14 cellular contexts compared by ENCODE assay signal in the genomic region with DNA sequence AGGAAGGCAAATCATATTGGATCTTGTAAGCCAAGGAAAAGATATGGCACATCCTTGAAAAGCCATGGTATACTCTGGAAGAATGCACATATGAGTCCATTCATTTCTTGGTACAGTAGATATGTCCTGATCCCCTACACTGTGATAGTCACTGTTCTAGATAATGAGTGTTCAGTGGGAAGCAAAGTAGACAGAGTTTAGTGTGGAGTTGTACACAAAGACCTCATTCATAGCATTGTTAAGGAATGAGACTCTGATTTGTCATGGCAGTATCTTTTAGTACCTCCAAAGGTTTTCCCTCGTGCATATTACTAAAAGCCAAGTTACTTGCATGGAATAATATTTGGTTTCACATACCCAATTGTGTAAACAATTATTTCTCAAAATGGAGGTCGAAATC.
DNase-seq lines count a peak whose midpoint lies in the region; ATAC-seq, FAIRE-seq and TF ChIP-seq lines count a peak whose summit lies in the region.
"Had no signal": no experiment of that assay in that cellular context is flagged by ENCODE, and none has a peak within 500 bp of the region (broad histone marks: within the 10 kb centered on the region; RNA-seq: fewer than 3 reads in every experiment).

No MANE protein-coding gene starts in this region.

- peak; percentile 70 for FAIRE-seq in astrocyte (lab: Jason Lieb, UNC)

- TF ChIP-seq CTCF in astrocyte (IDR thresholded peaks at IDR 0.05; ENCODE audit: insufficient read depth, low read depth, low read length) (no peak), foreskin fibroblast (IDR thresholded peaks at IDR 0.05; ENCODE audit: low read depth, low read length) (no peak)

- H3K4me1 ChIP-seq in astrocyte (ENCODE audit: insufficient read depth, low read length): peaks cover 7% of the 10 kb centered on the region

- no peak overlapping the region for H3K4me3 ChIP-seq in astrocyte (ENCODE audit: insufficient read depth, low read depth, low read length)
- H3K4me3 ChIP-seq in foreskin fibroblast (ENCODE audit: low read depth in 1 of 2, low read length in 2 of 2): no peak overlapping the region

- peaks cover 7% of the 10 kb centered on the region for H3K27me3 ChIP-seq in astrocyte (ENCODE audit: insufficient read depth, low read length)

- ATAC-seq in HG03097 (IDR thresholded peaks at IDR 0.05; ENCODE audit: low FRiP score, unreplicated experiment) (no peak), HG03095 (IDR thresholded peaks at IDR 0.05; ENCODE audit: unreplicated experiment) (no peak)
- ATAC-seq: left lobe of liver; natural killer cell treated with Interleukin-12 subunit alpha and Interleukin-12 subunit beta and Interleukin-15 and Interleukin-18, amount 100 ng/mL, for 72 hours had no signal

- H3K4me2 ChIP-seq in astrocyte (ENCODE audit: low read length): peak overlapping the region; percentile 27
- H3K4me2 ChIP-seq: KMS-11 had no signal

- H4K20me1 ChIP-seq in astrocyte (ENCODE audit: insufficient read depth, low read length): no peaks in the 10 kb centered on the region

- no peaks in the 10 kb centered on the region for H3K79me2 ChIP-seq in astrocyte (ENCODE audit: insufficient read depth, low read length)

- no peaks in the 10 kb centered on the region for H3K36me3 Mint-ChIP-seq in astrocyte (ENCODE audit: low read depth, unreplicated experiment)
- H3K36me3 Mint-ChIP-seq: activated naive CD8-positive, alpha-beta T cell; CD4-positive, alpha-beta memory T cell; natural killer cell treated with Interleukin-12 subunit alpha and Interleukin-12 subunit beta and Interleukin-15 and Interleukin-18, amount 100 ng/mL, for 72 hours had no signal

- peak overlapping the region; percentile 69 for H3K27ac ChIP-seq in astrocyte (ENCODE audit: low read depth, low read length)
- H3K27ac ChIP-seq: KMS-11 had no signal

- DNase-seq in HCEC 1CT: peak; percentile 71
- peak; percentile 50 for DNase-seq in astrocyte (ENCODE audit: low read depth)
- DNase-seq in foreskin fibroblast: peak; percentile 40 to 63
- peak; percentile 52 for DNase-seq in superior temporal gyrus (ENCODE audit: extremely low spot score)
- no peak for DNase-seq in DMS153 treated with DMSO at 0.1 percent for 48 hours (lab: John Stamatoyannopoulos, UW; ENCODE audit: unreplicated experiment)
- DNase-seq in stimulated activated CD4-positive, alpha-beta T cell treated with anti-CD3 and anti-CD28 coated beads, Interleukin-4, amount 100 ng/mL, for 1 hour: no peak
- DNase-seq: CD4-positive, alpha-beta memory T cell; NCI-H2081 had no signal

- H3K4me1 Mint-ChIP-seq in astrocyte (ENCODE audit: low read depth, unreplicated experiment): peaks cover 35% of the 10 kb centered on the region
- H3K4me1 Mint-ChIP-seq: CD4-positive, alpha-beta memory T cell had no signal

- no peak overlapping the region for H2AFZ ChIP-seq in astrocyte (ENCODE audit: low read depth, low read length)

- H3K9ac ChIP-seq in astrocyte (ENCODE audit: low read length): no peak overlapping the region
- H3K9ac ChIP-seq: KMS-11 had no signal

- H3K9me3 ChIP-seq in astrocyte (ENCODE audit: insufficient read depth, low read depth, low read length): no peaks in the 10 kb centered on the region

- H3K27ac Mint-ChIP-seq in astrocyte (ENCODE audit: unreplicated experiment): no peak overlapping the region
- H3K27ac Mint-ChIP-seq: activated naive CD8-positive, alpha-beta T cell; CD4-positive, alpha-beta memory T cell; natural killer cell treated with Interleukin-12 subunit alpha and Interleukin-12 subunit beta and Interleukin-15 and Interleukin-18, amount 100 ng/mL, for 72 hours had no signal

- no peak overlapping the region for H3K4me3 Mint-ChIP-seq in astrocyte (ENCODE audit: unreplicated experiment)
- H3K4me3 Mint-ChIP-seq: activated naive CD8-positive, alpha-beta T cell; CD4-positive, alpha-beta memory T cell; natural killer cell treated with Interleukin-12 subunit alpha and Interleukin-12 subunit beta and Interleukin-15 and Interleukin-18, amount 100 ng/mL, for 72 hours had no signal

- H3K36me3 ChIP-seq in astrocyte (ENCODE audit: insufficient read depth, low read length): no peaks in the 10 kb centered on the region

- H3K27me3 Mint-ChIP-seq in astrocyte (ENCODE audit: low read depth, unreplicated experiment): peaks cover 3% of the 10 kb centered on the region
- H3K27me3 Mint-ChIP-seq: activated naive CD8-positive, alpha-beta T cell; CD4-positive, alpha-beta memory T cell had no signal

- H3K9me3 Mint-ChIP-seq in astrocyte (ENCODE audit: unreplicated experiment): no peaks in the 10 kb centered on the region
- H3K9me3 Mint-ChIP-seq: natural killer cell treated with Interleukin-12 subunit alpha and Interleukin-12 subunit beta and Interleukin-15 and Interleukin-18, amount 100 ng/mL, for 72 hours had no signal

Comparison
In these comparisons a context has a peak if more than half of its experiments do, and no peak if none do; other contexts are left out.
1. DNase-seq: peak in HCEC 1CT (single experiment), astrocyte (single experiment), foreskin fibroblast (2 of 2) and superior temporal gyrus (single experiment); none in DMS153 treated with DMSO at 0.1 percent for 48 hours (single experiment) and stimulated activated CD4-positive, alpha-beta T cell treated with anti-CD3 and anti-CD28 coated beads, Interleukin-4, amount 100 ng/mL, for 1 hour (single experiment).